ENCODE assay signal across 9 cellular contexts in the genomic region with DNA sequence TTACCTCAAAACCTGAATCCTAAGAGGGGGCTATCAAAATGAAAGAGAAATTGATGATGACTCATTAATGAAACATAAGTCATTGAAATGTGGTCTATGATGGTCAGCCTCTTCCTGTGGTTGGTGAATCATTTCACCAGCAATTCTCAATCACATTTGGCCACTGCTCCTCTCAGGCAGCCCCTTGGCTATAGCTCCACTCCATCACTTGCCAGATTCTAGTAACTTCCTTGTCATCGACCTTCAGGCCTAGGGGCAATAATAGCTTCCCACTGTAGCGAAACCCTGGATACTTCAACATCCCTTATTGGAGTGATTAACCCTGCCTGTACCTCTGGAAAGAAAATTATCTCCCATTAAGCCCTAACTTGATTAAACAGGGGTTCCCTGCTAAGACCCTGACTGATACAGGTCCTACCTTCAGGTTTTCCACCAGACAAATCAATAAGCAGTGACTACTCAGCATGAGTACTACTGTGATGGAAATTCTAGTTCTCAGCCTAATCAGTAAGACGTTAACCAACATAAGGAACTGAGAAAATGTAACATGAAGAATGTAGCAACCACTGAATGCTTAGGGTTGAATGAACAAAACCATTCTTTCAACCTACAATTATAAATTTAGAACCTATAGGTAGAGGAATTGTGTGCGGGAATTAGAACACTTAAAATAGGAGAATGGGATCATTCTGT. TPM values are rescaled to one million over a fixed set of nuclear protein-coding genes. Genes with fewer than 3 reads are reported as not detected.
DNase-seq lines count a peak whose midpoint lies in the region; ATAC-seq and TF ChIP-seq lines count a peak whose summit lies in the region.
"Had no signal": no experiment of that assay in that cellular context is flagged by ENCODE, and none has a peak within 500 bp of the region (broad histone marks: within the 10 kb centered on the region; RNA-seq: fewer than 3 reads in every experiment).

No MANE protein-coding gene starts in this region.

- no peaks in the 10 kb centered on the region for H4K20me1 ChIP-seq in PC-3 (ENCODE audit: low read length)

- H3K4me2 ChIP-seq in PC-3 (ENCODE audit: low read length) = peak overlapping the region; percentile 68

- H2AFZ ChIP-seq in PC-3 (ENCODE audit: low read length) = 0 out of 2 replicates have a peak overlapping the region, but pooled peaks have one; percentile 37

- intact Hi-C loops in PC-3 (cut with micrococcal nuclease) = loop anchor here (1.0 kb wide), 4 partner anchors 59 to 409 kb away; a partner anchor contains a TSS

- peak overlapping the region; percentile 27; the same call in 1 of the 2 replicates for H3K9ac ChIP-seq in PC-3 (ENCODE audit: low read length)

- no peaks in the 10 kb centered on the region for H3K9me2 ChIP-seq in PC-3 (replicated peaks; ENCODE audit: low read length)

- no peaks in the 10 kb centered on the region for H3F3A ChIP-seq in PC-3 (ENCODE audit: low read length, unreplicated experiment)

- POLR2A ChIA-PET in PC-3 (lab: Charles Lee; ENCODE audit: unreplicated experiment) = no interaction called here

- DNase-seq in PC-3 = peak; percentile 86
- peak; percentile 93 for DNase-seq in fibroblast of the conjunctiva (ENCODE audit: low read depth)
- peak; percentile 7 for DNase-seq in stimulated activated naive CD8-positive, alpha-beta T cell treated with anti-CD3 and anti-CD28 coated beads, Interleukin-15, Interleukin-2, amounts not matched to agents 100 U/mL and 50 U/mL, for 24 hours
- DNase-seq in NCI-H187 treated with DMSO at 0.1 percent for 48 hours (lab: John Stamatoyannopoulos, UW) = no peak
- no peak for DNase-seq in SIG-M5 (lab: John Stamatoyannopoulos, UW)
- no peak for DNase-seq in NCI-H128 (lab: John Stamatoyannopoulos, UW; ENCODE audit: unreplicated experiment)

- no TSS peak for BruUV-seq in PC-3 (replicated peaks; lab: Mats Ljungman, UMichigan)

- CTCF ChIA-PET in PC-3 (lab: Charles Lee) = interaction anchor here (0.6 to 1.0 kb wide), 2 partner anchors 317 to 409 kb away, joined by 3 to 4 read pairs; a partner anchor contains a TSS

- H3K9me3 ChIP-seq in PC-3 (ENCODE audit: low read length) = no peaks in the 10 kb centered on the region

- peak; percentile 80 for ATAC-seq in GM18861 (IDR thresholded peaks at IDR 0.05; ENCODE audit: unreplicated experiment)
- ATAC-seq in HG02588 (IDR thresholded peaks at IDR 0.05; ENCODE audit: unreplicated experiment) = peak; percentile 78
- peak; percentile 95 for ATAC-seq in PC-3
- peak; percentile 75 for ATAC-seq in stimulated activated naive CD8-positive, alpha-beta T cell treated with anti-CD3 and anti-CD28 coated beads, Interleukin-15, Interleukin-2, amounts not matched to agents 100 U/mL and 50 U/mL, for 24 hours

- no peak for TF ChIP-seq CTCF in PC-3 (conservative IDR thresholded peaks at IDR 0.05; ENCODE audit: low read depth, low read length)

- H3K4me3 ChIP-seq in PC-3 (ENCODE audit: low read length) = no peak overlapping the region

- H3K27ac ChIP-seq in PC-3 (ENCODE audit: low read length) = peak overlapping the region; percentile 69

- no peaks in the 10 kb centered on the region for H3K36me3 ChIP-seq in PC-3 (ENCODE audit: low read depth, low read length)

- no peaks in the 10 kb centered on the region for H3K27me3 ChIP-seq in PC-3 (ENCODE audit: low read length)

- peaks cover 17% of the 10 kb centered on the region for H3K4me1 ChIP-seq in PC-3 (ENCODE audit: insufficient read depth, low read length)

- no peaks in the 10 kb centered on the region for H3K79me2 ChIP-seq in PC-3 (ENCODE audit: low read length)

RNA-seq across cellular contexts. Expression of a gene that starts 30.4 kb away (rescaled TPM):
- not detected in 2 replicates for total RNA-seq in PC-3 (2014; rRNA removed)
- total RNA-seq: neural crest cell had no signal

RNA-seq across cellular contexts. Expression of a gene that starts 52.2 kb away (rescaled TPM):
- total RNA-seq in PC-3 (2014; rRNA removed) = not detected in 2 replicates
- total RNA-seq: neural crest cell had no signal

Comparison
In these comparisons a context has a peak if more than half of its experiments do, and no peak if none do; other contexts are left out.
1. DNase-seq: peak in PC-3 (single experiment), fibroblast of the conjunctiva (single experiment) and stimulated activated naive CD8-positive, alpha-beta T cell treated with anti-CD3 and anti-CD28 coated beads, Interleukin-15, Interleukin-2, amounts not matched to agents 100 U/mL and 50 U/mL, for 24 hours (single experiment); none in NCI-H187 treated with DMSO at 0.1 percent for 48 hours (single experiment), SIG-M5 (single experiment) and NCI-H128 (single experiment).
2. Peak in every context shown above with its lines, with median percentiles within 50 percentile points of each other: ATAC-seq.